ENCODE assay signal across 8 cellular contexts in genomic region chr22:33920927-33921575, GRCh38. TPM values are rescaled to one million over a fixed set of nuclear protein-coding genes. Genes with fewer than 3 reads are reported as not detected.
DNase-seq lines count a peak whose midpoint lies in the region; ATAC-seq and TF ChIP-seq lines count a peak whose summit lies in the region.

No MANE protein-coding gene starts in this region.

- no peaks in the 10 kb centered on the region for H3K9me3 ChIP-seq in NT2/D1 (ENCODE audit: insufficient read depth, low read length)
- H3K9me3 ChIP-seq in mucosa of descending colon: no peaks in the 10 kb centered on the region

- intact Hi-C loops in mucosa of descending colon (cut with DNase I, micrococcal nuclease): loop anchor here (10.0 kb wide), 1 partner anchor 184 kb away; no protein-coding TSS in a partner anchor

- ATAC-seq in GM19463 (IDR thresholded peaks at IDR 0.05; ENCODE audit: unreplicated experiment) (peak; percentile 79), mucosa of descending colon (peak; percentile 94)

- H3K36me3 ChIP-seq in NT2/D1 (ENCODE audit: insufficient read depth, insufficient read length, low read length): peaks cover 4% of the 10 kb centered on the region
- H3K36me3 ChIP-seq in mucosa of descending colon (ENCODE audit: low read depth): no peaks in the 10 kb centered on the region

- DNase-seq in CD1c-positive myeloid dendritic cell (ENCODE audit: extremely low spot score): peak; percentile 92
- peak; percentile 96 for DNase-seq in HK-2 (ENCODE audit: unreplicated experiment)
- DNase-seq in NT2/D1 (ENCODE audit: low read depth, low spot score): peak; percentile 89
- DNase-seq in activated T-cell treated with anti-CD3 and anti-CD28 coated beads, Interleukin-2, amount 50 U/mL, for 1 hour: peak; percentile 83
- DNase-seq in epithelial cell of proximal tubule (ENCODE audit: low read depth): no peak
- DNase-seq in mucosa of descending colon: peak; percentile 98 to 100 (median 99)
- peak; percentile 56 to 79 for DNase-seq in stimulated activated CD8-positive, alpha-beta memory T cell treated with anti-CD3 and anti-CD28 coated beads, Interleukin-2, amount 100 ng/mL, for 1 hour (ENCODE audit: low read depth in 2 of 2)

- no peaks in the 10 kb centered on the region for H3K4me1 ChIP-seq in NT2/D1 (ENCODE audit: insufficient read depth, insufficient read length)
- H3K4me1 ChIP-seq in mucosa of descending colon (ENCODE audit: low read depth): no peaks in the 10 kb centered on the region

- no peak for TF ChIP-seq CTCF in epithelial cell of proximal tubule (conservative IDR thresholded peaks at IDR 0.05; ENCODE audit: low read depth, low read length)
- TF ChIP-seq CTCF in mucosa of descending colon (IDR thresholded peaks at IDR 0.05): no peak

- H3K4me3 ChIP-seq in NT2/D1 (ENCODE audit: insufficient read length, low read depth) (peak overlapping the region; percentile 55), epithelial cell of proximal tubule (ENCODE audit: low read depth, low read length) (peak overlapping the region; percentile 77), mucosa of descending colon (peak overlapping the region; percentile 75)

- peak overlapping the region; percentile 82 for H3K9ac ChIP-seq in NT2/D1 (ENCODE audit: insufficient read length, low read depth)

- H3K27me3 ChIP-seq in NT2/D1 (ENCODE audit: insufficient read depth, insufficient read length): peaks cover 9% of the 10 kb centered on the region

RNA-seq across cellular contexts. Expression of gene LARGE1, which starts 0.8 kb away (rescaled TPM):
- total RNA-seq in epithelial cell of proximal tubule (8.9 and 18.3 TPM in 2 replicates), mucosa of descending colon (10 to 100 TPM; 29.3 to 93.8 (median 67.7) TPM)
